9 cellular contexts compared by ENCODE assay signal in genomic region chr14:94179244-94179643, GRCh38.
"Had no signal": no experiment of that assay in that cellular context is flagged by ENCODE, and none has a peak within 500 bp of the region (broad histone marks: within the 10 kb centered on the region; RNA-seq: fewer than 3 reads in every experiment).

No MANE protein-coding gene starts in this region.

- H3K4me3 ChIP-seq: GM23338 had no signal

- H3K4me3 Mint-ChIP-seq: GM23338, H9, HFFc6, IgD-negative memory B cell had no signal

- DNase-seq: H9, HCEC 1CT, HFFc6 had no signal

- ATAC-seq: GM23338, HepG2 had no signal

- H3K36me3 Mint-ChIP-seq: IgD-negative memory B cell had no signal

- FAIRE-seq: H1, H54, HepG2 had no signal

- H3K4me2 ChIP-seq: GM23338 had no signal

- H3K27ac ChIP-seq: HL-60 had no signal

- H3K27ac Mint-ChIP-seq: GM23338, H9, HFFc6, IgD-negative memory B cell had no signal

- H3K9me3 Mint-ChIP-seq: GM23338, H9, HFFc6, IgD-negative memory B cell had no signal
